8 cellular contexts compared by ENCODE assay signal in genomic region chr1:201505505-201505893, GRCh38. TPM values are rescaled to one million over a fixed set of nuclear protein-coding genes. Genes with fewer than 3 reads are reported as not detected.
DNase-seq lines count a peak whose midpoint lies in the region; TF ChIP-seq lines count a peak whose summit lies in the region.

No MANE protein-coding gene starts in this region.

- H3K9me3 ChIP-seq in mucosa of rectum (ENCODE audit: control insufficient read depth in 2 of 2, low read length in 2 of 2): no peaks in the 10 kb centered on the region

- peak overlapping the region; percentile 90 to 97 for H3K27ac ChIP-seq in mucosa of rectum (ENCODE audit: low read depth in 2 of 2, low read length in 2 of 2)

- peaks cover 55% of the 10 kb centered on the region for H3K4me1 Mint-ChIP-seq in chondrocyte (ENCODE audit: low read depth)

- TF ChIP-seq CTCF in chondrocyte (IDR thresholded peaks at IDR 0.05): no peak

- H3K36me3 Mint-ChIP-seq in chondrocyte (ENCODE audit: low read depth): no peaks in the 10 kb centered on the region

- H3K4me3 Mint-ChIP-seq in chondrocyte (ENCODE audit: unreplicated experiment): no peak overlapping the region

- H3K4me3 ChIP-seq in mucosa of rectum (ENCODE audit: low read length in 2 of 2): peak overlapping the region; percentile 79 to 89

- H3K27me3 ChIP-seq in mucosa of rectum (ENCODE audit: control insufficient read depth in 2 of 2, insufficient read depth in 2 of 2, low read length in 2 of 2): no peaks in the 10 kb centered on the region

- no peaks in the 10 kb centered on the region for H3K9me3 Mint-ChIP-seq in chondrocyte (ENCODE audit: low read depth)

- H3K27me3 Mint-ChIP-seq in chondrocyte (ENCODE audit: low read depth): no peaks in the 10 kb centered on the region

- DNase-seq in SKM-1 treated with dmso at 0.1 percent for 144 hours (lab: John Stamatoyannopoulos, UW; ENCODE audit: unreplicated experiment): peak; percentile 17
- no peak for DNase-seq in SKM-1 (lab: John Stamatoyannopoulos, UW; ENCODE audit: unreplicated experiment)
- DNase-seq in NCI-H774 (lab: John Stamatoyannopoulos, UW): peak; percentile 45
- DNase-seq in chondrocyte (ENCODE audit: low spot score): no peak
- DNase-seq in MV-4-11 (lab: John Stamatoyannopoulos, UW): no peak
- DNase-seq in activated gamma-delta T cell (lab: John Stamatoyannopoulos, UW): no peak
- no peak for DNase-seq in midbrain (lab: John Stamatoyannopoulos, UW)

- H3K4me1 ChIP-seq in mucosa of rectum (ENCODE audit: control insufficient read depth in 2 of 2, insufficient read depth in 2 of 2, low read length in 2 of 2): peaks cover 45 to 56% of the 10 kb centered on the region in 2 donors

- peak overlapping the region; percentile 79 for H3K27ac Mint-ChIP-seq in chondrocyte (ENCODE audit: unreplicated experiment)

- peaks cover 2 to 9% of the 10 kb centered on the region in 2 donors for H3K36me3 ChIP-seq in mucosa of rectum (ENCODE audit: control insufficient read depth in 2 of 2, insufficient read depth in 2 of 2, low read length in 2 of 2)

- H3K9ac ChIP-seq in mucosa of rectum (ENCODE audit: low read depth in 1 of 2, low read length in 2 of 2): peak overlapping the region; percentile 87 to 90

RNA-seq across cellular contexts. Expression of gene CSRP1, which starts 1.4 kb away (rescaled TPM):
- total RNA-seq in chondrocyte: 1.3 to 7.1 TPM (median 5.9 TPM) in 3 replicates

RNA-seq across cellular contexts. Expression of gene NAV1, which starts 33.4 kb away (rescaled TPM):
- total RNA-seq in chondrocyte: 201 to 294 TPM (median 211 TPM) in 3 replicates

RNA-seq across cellular contexts. Expression of gene PHLDA3, which starts 36.5 kb away (rescaled TPM):
- total RNA-seq in chondrocyte: 111 to 120 TPM (median 115 TPM) in 3 replicates

Comparison
In these comparisons a context has a peak if more than half of its experiments do, and no peak if none do; other contexts are left out.
1. DNase-seq: peak in SKM-1 treated with dmso at 0.1 percent for 144 hours (single experiment) and NCI-H774 (single experiment); none in SKM-1 (single experiment), chondrocyte (single experiment), MV-4-11 (single experiment), activated gamma-delta T cell (single experiment) and midbrain (single experiment).